ENCODE assay signal across 1 cellular context in the genomic region with DNA sequence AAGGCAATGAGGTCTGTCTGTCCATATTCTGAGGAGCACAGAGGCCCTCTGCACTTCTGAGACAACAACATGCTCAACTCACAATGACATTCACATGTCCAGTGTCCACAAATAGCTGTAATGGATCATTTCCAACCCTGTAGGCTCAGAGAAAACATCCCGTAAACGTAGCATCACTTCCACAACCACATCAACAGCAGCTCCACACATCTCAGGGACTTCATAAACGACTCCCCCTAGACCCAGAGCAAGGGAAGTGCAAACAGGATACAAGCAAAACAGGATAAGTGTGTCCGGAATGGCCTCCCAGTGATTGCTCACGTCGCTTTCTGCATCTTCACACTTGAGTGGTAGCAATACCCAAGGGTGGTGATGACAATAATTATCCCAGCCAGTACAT.
TF ChIP-seq lines count a peak whose summit lies in the region.

No MANE protein-coding gene starts in this region.

TF ChIP-seq in WTC11, 78 proteins besides CTCF, POLR2A, EP300 and RAD21 (continued from another document):
- TF ChIP-seq, protein P1, sequence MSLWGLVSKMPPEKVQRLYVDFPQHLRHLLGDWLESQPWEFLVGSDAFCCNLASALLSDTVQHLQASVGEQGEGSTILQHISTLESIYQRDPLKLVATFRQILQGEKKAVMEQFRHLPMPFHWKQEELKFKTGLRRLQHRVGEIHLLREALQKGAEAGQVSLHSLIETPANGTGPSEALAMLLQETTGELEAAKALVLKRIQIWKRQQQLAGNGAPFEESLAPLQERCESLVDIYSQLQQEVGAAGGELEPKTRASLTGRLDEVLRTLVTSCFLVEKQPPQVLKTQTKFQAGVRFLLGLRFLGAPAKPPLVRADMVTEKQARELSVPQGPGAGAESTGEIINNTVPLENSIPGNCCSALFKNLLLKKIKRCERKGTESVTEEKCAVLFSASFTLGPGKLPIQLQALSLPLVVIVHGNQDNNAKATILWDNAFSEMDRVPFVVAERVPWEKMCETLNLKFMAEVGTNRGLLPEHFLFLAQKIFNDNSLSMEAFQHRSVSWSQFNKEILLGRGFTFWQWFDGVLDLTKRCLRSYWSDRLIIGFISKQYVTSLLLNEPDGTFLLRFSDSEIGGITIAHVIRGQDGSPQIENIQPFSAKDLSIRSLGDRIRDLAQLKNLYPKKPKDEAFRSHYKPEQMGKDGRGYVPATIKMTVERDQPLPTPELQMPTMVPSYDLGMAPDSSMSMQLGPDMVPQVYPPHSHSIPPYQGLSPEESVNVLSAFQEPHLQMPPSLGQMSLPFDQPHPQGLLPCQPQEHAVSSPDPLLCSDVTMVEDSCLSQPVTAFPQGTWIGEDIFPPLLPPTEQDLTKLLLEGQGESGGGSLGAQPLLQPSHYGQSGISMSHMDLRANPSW (CRISPR knock-in tag; conservative IDR thresholded peaks at IDR 0.05; ENCODE audit: low read depth) = no peak
- TF ChIP-seq, protein P2, sequence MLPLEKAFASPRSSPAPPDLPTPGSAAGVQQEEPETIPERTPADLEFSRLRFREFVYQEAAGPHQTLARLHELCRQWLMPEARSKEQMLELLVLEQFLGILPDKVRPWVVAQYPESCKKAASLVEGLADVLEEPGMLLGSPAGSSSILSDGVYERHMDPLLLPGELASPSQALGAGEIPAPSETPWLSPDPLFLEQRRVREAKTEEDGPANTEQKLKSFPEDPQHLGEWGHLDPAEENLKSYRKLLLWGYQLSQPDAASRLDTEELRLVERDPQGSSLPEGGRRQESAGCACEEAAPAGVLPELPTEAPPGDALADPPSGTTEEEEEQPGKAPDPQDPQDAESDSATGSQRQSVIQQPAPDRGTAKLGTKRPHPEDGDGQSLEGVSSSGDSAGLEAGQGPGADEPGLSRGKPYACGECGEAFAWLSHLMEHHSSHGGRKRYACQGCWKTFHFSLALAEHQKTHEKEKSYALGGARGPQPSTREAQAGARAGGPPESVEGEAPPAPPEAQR (CRISPR knock-in tag; IDR thresholded peaks at IDR 0.05) = no peak
- TF ChIP-seq SMAD3 (CRISPR knock-in tag; IDR thresholded peaks at IDR 0.05; ENCODE audit: borderline replicate concordance) = no peak
- TF ChIP-seq, protein P3, sequence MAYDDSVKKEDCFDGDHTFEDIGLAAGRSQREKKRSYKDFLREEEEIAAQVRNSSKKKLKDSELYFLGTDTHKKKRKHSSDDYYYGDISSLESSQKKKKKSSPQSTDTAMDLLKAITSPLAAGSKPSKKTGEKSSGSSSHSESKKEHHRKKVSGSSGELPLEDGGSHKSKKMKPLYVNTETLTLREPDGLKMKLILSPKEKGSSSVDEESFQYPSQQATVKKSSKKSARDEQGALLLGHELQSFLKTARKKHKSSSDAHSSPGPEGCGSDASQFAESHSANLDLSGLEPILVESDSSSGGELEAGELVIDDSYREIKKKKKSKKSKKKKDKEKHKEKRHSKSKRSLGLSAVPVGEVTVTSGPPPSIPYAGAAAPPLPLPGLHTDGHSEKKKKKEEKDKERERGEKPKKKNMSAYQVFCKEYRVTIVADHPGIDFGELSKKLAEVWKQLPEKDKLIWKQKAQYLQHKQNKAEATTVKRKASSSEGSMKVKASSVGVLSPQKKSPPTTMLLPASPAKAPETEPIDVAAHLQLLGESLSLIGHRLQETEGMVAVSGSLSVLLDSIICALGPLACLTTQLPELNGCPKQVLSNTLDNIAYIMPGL (CRISPR knock-in tag; IDR thresholded peaks at IDR 0.05) = no peak
- no peak for TF ChIP-seq ETV6 (CRISPR knock-in tag; IDR thresholded peaks at IDR 0.05)
